ENCODE assay signal across 18 cellular contexts in genomic region chr2:67526283-67526682, GRCh38.
DNase-seq lines count a peak whose midpoint lies in the region; ATAC-seq and TF ChIP-seq lines count a peak whose summit lies in the region.
"Had no signal": no experiment of that assay in that cellular context is flagged by ENCODE, and none has a peak within 500 bp of the region (broad histone marks: within the 10 kb centered on the region; RNA-seq: fewer than 3 reads in every experiment).

No MANE protein-coding gene starts in this region.

- POLR2A ChIA-PET in AG04449 (lab: Yijun Ruan, JAX) = no interaction called here
- POLR2A ChIA-PET in IMR-90 (lab: Charles Lee; ENCODE audit: unreplicated experiment) = no interaction called here

- no peak overlapping the region; the same call in 1 of the 2 replicates for H3K14ac ChIP-seq in IMR-90 (replicated peaks; ENCODE audit: low read depth, low read length)

- H4K20me1 ChIP-seq in IMR-90 (ENCODE audit: insufficient read depth, low read length) = no peaks in the 10 kb centered on the region

- TF ChIP-seq CTCF in AG04449 (IDR thresholded peaks at IDR 0.05; ENCODE audit: insufficient read depth, low read length, missing control alignments) (no peak), IMR-90 (conservative IDR thresholded peaks at IDR 0.05; ENCODE audit: low read depth, low read length) (no peak), epithelial cell of esophagus (IDR thresholded peaks at IDR 0.05; ENCODE audit: insufficient read depth, low read depth, low read length, missing control alignments) (no peak)

- H2BK5ac ChIP-seq in IMR-90 (ENCODE audit: low read depth, low read length, poor library complexity, severe bottlenecking) = peak overlapping the region; percentile 44

- no peak overlapping the region for H2AFZ ChIP-seq in IMR-90 (replicated peaks; ENCODE audit: low read length, poor library complexity)
- H2AFZ ChIP-seq: PC-9 had no signal

- no peak overlapping the region for H3K56ac ChIP-seq in IMR-90 (ENCODE audit: extremely low read depth, insufficient read depth, low read length)

- no TSS peak for BruUV-seq in IMR-90 (replicated peaks; lab: Mats Ljungman, UMichigan)

- H3K4me3 ChIP-seq in AG04449 (ENCODE audit: low read depth, low read length) (no peak overlapping the region), IMR-90 (ENCODE audit: insufficient read depth, low read depth, low read length) (no peak overlapping the region), epithelial cell of esophagus (ENCODE audit: low read length) (no peak overlapping the region)
- H3K4me3 ChIP-seq: PC-9, thoracic aorta had no signal

- peak overlapping the region; percentile 78; the same call in 1 of the 2 replicates for H3K18ac ChIP-seq in IMR-90 (ENCODE audit: low read depth, low read length)

- H3K36me3 ChIP-seq in IMR-90 (ENCODE audit: control insufficient read depth, insufficient read depth, low read length) = no peaks in the 10 kb centered on the region
- H3K36me3 ChIP-seq: BE2C, thoracic aorta had no signal

- no peaks in the 10 kb centered on the region for H3K9me1 ChIP-seq in IMR-90 (ENCODE audit: insufficient read depth, low read length)

- H3K4me2 ChIP-seq in IMR-90 (ENCODE audit: low read depth, low read length) = peak overlapping the region; percentile 68; the same call in 1 of the 2 replicates
- H3K4me2 ChIP-seq: PC-9 had no signal

- no peak overlapping the region for H2AK9ac ChIP-seq in IMR-90 (replicated peaks; ENCODE audit: low read depth, low read length, poor library complexity)

- H3K4ac ChIP-seq in IMR-90 (ENCODE audit: low read depth, low read length) = no peak overlapping the region

- TF ChIP-seq POLR2A in IMR-90 (IDR thresholded peaks at IDR 0.05; ENCODE audit: low read depth, low read length) = no peak

- in situ Hi-C loops in IMR-90 (cut with MboI; ENCODE audit: low sequenced_read_pairs) = no loop called here

- dilution Hi-C loops in IMR-90 (cut with HindIII; ENCODE audit: low sequenced_read_pairs, unreplicated experiment) = no loop called here

- H3K4me1 ChIP-seq in IMR-90 (ENCODE audit: control insufficient read depth, insufficient read depth, low read length) = peaks cover 3% of the 10 kb centered on the region; the same call in 1 of the 2 replicates
- H3K4me1 ChIP-seq: BE2C had no signal

- no peak overlapping the region for H4K91ac ChIP-seq in IMR-90 (ENCODE audit: insufficient read depth, low read depth, low read length)

- peak overlapping the region; percentile 42; the same call in 1 of the 2 replicates for H4K5ac ChIP-seq in IMR-90 (ENCODE audit: low read depth, low read length)

- H3K79me1 ChIP-seq in IMR-90 (ENCODE audit: low read depth in 1 of 2, low read length in 2 of 2) = no peaks in the 10 kb centered on the region

- ATAC-seq in IMR-90 (ENCODE audit: low read depth) (peak; percentile 56), GM19455 (IDR thresholded peaks at IDR 0.05; ENCODE audit: unreplicated experiment) (no peak), HG03520 (IDR thresholded peaks at IDR 0.05; ENCODE audit: unreplicated experiment) (no peak)

- no peaks in the 10 kb centered on the region for H3K9me3 ChIP-seq in IMR-90 (ENCODE audit: control insufficient read depth, insufficient read depth, low read length)
- H3K9me3 ChIP-seq: BE2C, thoracic aorta had no signal

- H3K27me3 ChIP-seq in IMR-90 (ENCODE audit: control insufficient read depth, insufficient read depth, low read length) = no peaks in the 10 kb centered on the region
- H3K27me3 ChIP-seq: BE2C had no signal

- CTCF ChIA-PET in AG04449 (lab: Yijun Ruan, JAX) = interaction anchor here (1.6 kb wide), 1 partner anchor 124 kb away, joined by 5 read pairs; no protein-coding TSS in a partner anchor
- CTCF ChIA-PET in IMR-90 (lab: Yijun Ruan, JAX) = interaction anchor here (0.6 kb wide), 1 partner anchor 47 kb away, joined by 3 read pairs; no protein-coding TSS in a partner anchor

- TF ChIP-seq RAD21 in IMR-90 (IDR thresholded peaks at IDR 0.05; ENCODE audit: low read length) = no peak

- H3K23ac ChIP-seq in IMR-90 (ENCODE audit: low read depth, low read length) = no peak overlapping the region

- intact Hi-C loops in IMR-90 (cut with micrococcal nuclease) = no loop called here

- H2BK20ac ChIP-seq in IMR-90 (ENCODE audit: low read depth, low read length) = peak overlapping the region; percentile 38; the same call in 1 of the 2 replicates

- no CpG with 5 or more reads among the region's 4 CpGs for WGBS in IMR-90 (ENCODE audit: extremely low coverage in 2 of 2, insufficient read length in 1 of 2), 2 experiments

- DNase-seq in AG04449 (ENCODE audit: low read depth, low spot score) = peak; percentile 58
- DNase-seq in IMR-90 = peak; percentile 90
- peak; percentile 56 for DNase-seq in epithelial cell of esophagus (ENCODE audit: low read depth)
- peak; percentile 75 to 81 for DNase-seq in lung microvascular endothelial cell (ENCODE audit: low read depth in 2 of 2)
- no peak for DNase-seq in activated CD4-positive, alpha-beta T cell treated with anti-CD3 and anti-CD28 coated beads for 1 hour
- no peak for DNase-seq in NCI-H2196 treated with DMSO at 0.1 percent for 48 hours (lab: John Stamatoyannopoulos, UW; ENCODE audit: unreplicated experiment)
- DNase-seq: activated B cell treated with CpG ODN at 0.5 μM for 24 hours; activated naive CD4-positive, alpha-beta T cell treated with Interleukin-2 at 50 U/mL for 16 hours; BE2C; central memory CD4-positive, alpha-beta T cell; DMS153; NCI-H345; nucleus accumbens; PC-9; stimulated activated CD4-positive, alpha-beta T cell treated with anti-CD3 and anti-CD28 coated beads, Interleukin-15, amount 100 ng/mL, for 24 hours had no signal

- H3K9ac ChIP-seq in IMR-90 (ENCODE audit: low read depth, low read length) = no peak overlapping the region

- no peak overlapping the region for H2AK5ac ChIP-seq in IMR-90 (ENCODE audit: low read depth, low read length)

- no peak overlapping the region for H3K27ac ChIP-seq in IMR-90 (ENCODE audit: insufficient read depth, low read length)
- H3K27ac ChIP-seq: PC-9, thoracic aorta had no signal

- no peak overlapping the region for H2BK15ac ChIP-seq in IMR-90 (ENCODE audit: low read depth, low read length)

- H2BK120ac ChIP-seq in IMR-90 (ENCODE audit: low read depth, low read length) = no peak overlapping the region

- H4K8ac ChIP-seq in IMR-90 (ENCODE audit: low read depth in 2 of 2, low read length in 2 of 2) = peak overlapping the region in 1 of 2 experiments; percentile 50; a peak in 1 of 4 replicates

TF ChIP-seq in IMR-90, 13 proteins besides CTCF, POLR2A, EP300 and RAD21:
- TF ChIP-seq CEBPB (IDR thresholded peaks at IDR 0.05; ENCODE audit: low read depth, low read length) (peak; percentile 99), CHD1 (IDR thresholded peaks at IDR 0.05; ENCODE audit: low read depth, low read length) (no peak), BHLHE40 (IDR thresholded peaks at IDR 0.05; ENCODE audit: low read depth, low read length) (no peak)

Comparison
In these comparisons a context has a peak if more than half of its experiments do, and no peak if none do; other contexts are left out.
1. DNase-seq: peak in AG04449 (single experiment), IMR-90 (single experiment), epithelial cell of esophagus (single experiment) and lung microvascular endothelial cell (2 of 2); none in activated CD4-positive, alpha-beta T cell treated with anti-CD3 and anti-CD28 coated beads for 1 hour (single experiment) and NCI-H2196 treated with DMSO at 0.1 percent for 48 hours (single experiment).